In the genomic region with DNA sequence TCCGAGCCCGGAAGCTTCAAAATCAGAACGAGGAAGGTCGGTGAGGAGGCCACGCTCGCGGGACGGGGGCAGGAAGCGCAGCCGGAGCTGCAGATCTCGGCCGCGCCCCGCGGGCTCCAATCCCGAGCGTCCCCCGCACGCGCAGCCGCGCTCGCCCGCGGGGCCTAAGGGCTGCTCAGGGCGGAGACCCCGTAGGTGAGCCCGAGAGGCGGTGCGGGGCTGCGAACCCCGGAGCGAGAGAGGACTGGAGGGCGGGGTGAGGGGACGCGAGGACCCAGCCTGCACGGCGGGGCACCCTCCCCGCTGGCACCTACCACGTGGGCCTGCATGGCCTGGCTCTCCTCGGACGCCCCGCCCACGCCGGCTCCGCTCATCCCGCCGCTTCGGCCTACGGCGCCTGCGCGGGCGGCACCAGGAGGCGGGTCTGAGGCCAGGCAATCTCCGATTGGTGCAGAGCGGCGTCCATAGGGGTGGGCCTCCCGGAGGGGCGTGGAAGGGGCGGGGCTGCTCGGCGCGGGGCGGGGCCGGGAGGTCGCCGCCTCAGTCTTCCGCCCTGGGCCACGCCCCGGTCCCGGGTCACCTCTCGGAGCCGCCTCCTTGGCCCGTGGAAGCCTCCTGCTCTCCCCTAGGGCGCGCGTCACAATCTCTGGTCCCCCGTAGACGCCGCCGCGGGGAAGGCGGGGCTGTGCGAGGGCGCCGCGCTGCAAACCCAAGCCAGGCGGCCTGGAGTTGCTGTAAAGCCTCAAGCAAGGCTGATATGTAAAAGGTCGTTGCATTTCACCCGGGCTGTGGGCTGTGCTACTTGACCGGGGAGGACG, we compare ENCODE assay signal across 8 cellular contexts. TPM values are rescaled to one million over a fixed set of nuclear protein-coding genes. Genes with fewer than 3 reads are reported as not detected.
DNase-seq lines count a peak whose midpoint lies in the region; ATAC-seq, FAIRE-seq and TF ChIP-seq lines count a peak whose summit lies in the region.

No MANE protein-coding gene starts in this region.

- peaks cover 2% of the 10 kb centered on the region for H3K36me3 ChIP-seq in astrocyte (ENCODE audit: insufficient read depth, low read length)
- no peaks in the 10 kb centered on the region for H3K36me3 ChIP-seq in hepatocyte (replicated peaks; ENCODE audit: insufficient read depth, low read depth)

- no peaks in the 10 kb centered on the region for H4K20me1 ChIP-seq in astrocyte (ENCODE audit: insufficient read depth, low read length)
- no peaks in the 10 kb centered on the region for H4K20me1 ChIP-seq in hepatocyte (ENCODE audit: insufficient read depth, poor library complexity, severe bottlenecking)

- H3K36me3 Mint-ChIP-seq in T-helper 2 cell treated with Interferon-gamma antibody and Interleukin-4, amounts not matched to agents 5 μg/mL and 100 μg/mL, for 36 hours (ENCODE audit: low read depth) = peaks cover 12% of the 10 kb centered on the region
- peaks cover 4% of the 10 kb centered on the region for H3K36me3 Mint-ChIP-seq in astrocyte (ENCODE audit: low read depth, unreplicated experiment)

- peaks cover 3% of the 10 kb centered on the region for H3K9me3 Mint-ChIP-seq in T-helper 2 cell treated with Interferon-gamma antibody and Interleukin-4, amounts not matched to agents 5 μg/mL and 100 μg/mL, for 36 hours
- peaks cover 2% of the 10 kb centered on the region for H3K9me3 Mint-ChIP-seq in astrocyte (ENCODE audit: unreplicated experiment)

- H3K79me2 ChIP-seq in astrocyte (ENCODE audit: insufficient read depth, low read length) (peaks cover 5% of the 10 kb centered on the region), hepatocyte (no peaks in the 10 kb centered on the region)

- H3K4me1 Mint-ChIP-seq in T-helper 2 cell treated with Interferon-gamma antibody and Interleukin-4, amounts not matched to agents 5 μg/mL and 100 μg/mL, for 36 hours (ENCODE audit: low read depth) = peaks cover 26% of the 10 kb centered on the region
- peaks cover 17% of the 10 kb centered on the region for H3K4me1 Mint-ChIP-seq in astrocyte (ENCODE audit: low read depth, unreplicated experiment)

- H3K9ac ChIP-seq in astrocyte (ENCODE audit: low read length) = peak overlapping the region; percentile 80

- peak; percentile 90 for ATAC-seq in GM18498 (IDR thresholded peaks at IDR 0.05; ENCODE audit: unreplicated experiment)
- ATAC-seq in HG02885 (IDR thresholded peaks at IDR 0.05; ENCODE audit: poor library complexity, unreplicated experiment) = peak; percentile 91

- H3K4me1 ChIP-seq in astrocyte (ENCODE audit: insufficient read depth, low read length) (peaks cover 32% of the 10 kb centered on the region), hepatocyte (ENCODE audit: insufficient read depth) (peaks cover 9% of the 10 kb centered on the region)

- H3K4me3 Mint-ChIP-seq in T-helper 2 cell treated with Interferon-gamma antibody and Interleukin-4, amounts not matched to agents 5 μg/mL and 100 μg/mL, for 36 hours = peak overlapping the region; percentile 74
- H3K4me3 Mint-ChIP-seq in astrocyte (ENCODE audit: unreplicated experiment) = peak overlapping the region; percentile 78

- H3K4me3 ChIP-seq in astrocyte (ENCODE audit: insufficient read depth, low read depth, low read length) (peak overlapping the region; percentile 72), hepatocyte (peak overlapping the region; percentile 74)

- DNase-seq in NCI-H187 treated with DMSO at 0.1 percent for 48 hours (lab: John Stamatoyannopoulos, UW) (peak; percentile 79), astrocyte (ENCODE audit: low read depth) (peak; percentile 85), hepatocyte (ENCODE audit: low spot score) (peak; percentile 100), renal cortical epithelial cell (ENCODE audit: low read depth) (peak; percentile 85), NCI-H1694 (lab: John Stamatoyannopoulos, UW) (no peak)
- peak; percentile 98 for DNase-seq in T-helper 2 cell treated with Interferon-gamma antibody and Interleukin-4, amounts not matched to agents 5 μg/mL and 100 μg/mL, for 36 hours (ENCODE audit: low spot score)

- no peak for FAIRE-seq in astrocyte (lab: Jason Lieb, UNC)

- no peaks in the 10 kb centered on the region for H3K27me3 ChIP-seq in astrocyte (ENCODE audit: insufficient read depth, low read length)
- H3K27me3 ChIP-seq in hepatocyte = no peaks in the 10 kb centered on the region

- H2AFZ ChIP-seq in astrocyte (ENCODE audit: low read depth, low read length) (peak overlapping the region; percentile 91), hepatocyte (peak overlapping the region; percentile 74)

- peak overlapping the region; percentile 96 for H3K4me2 ChIP-seq in astrocyte (ENCODE audit: low read length)
- H3K4me2 ChIP-seq in hepatocyte = peak overlapping the region; percentile 88

- H3K27me3 Mint-ChIP-seq in T-helper 2 cell treated with Interferon-gamma antibody and Interleukin-4, amounts not matched to agents 5 μg/mL and 100 μg/mL, for 36 hours (ENCODE audit: low read depth) = no peaks in the 10 kb centered on the region
- H3K27me3 Mint-ChIP-seq in astrocyte (ENCODE audit: low read depth, unreplicated experiment) = peaks cover 6% of the 10 kb centered on the region

- H3K9me2 ChIP-seq in hepatocyte (replicated peaks; ENCODE audit: insufficient read depth) = no peaks in the 10 kb centered on the region

- H3K9me3 ChIP-seq in astrocyte (ENCODE audit: insufficient read depth, low read depth, low read length) = no peaks in the 10 kb centered on the region
- no peaks in the 10 kb centered on the region for H3K9me3 ChIP-seq in hepatocyte (ENCODE audit: low read depth)

- peak overlapping the region; percentile 88 for H3K27ac Mint-ChIP-seq in T-helper 2 cell treated with Interferon-gamma antibody and Interleukin-4, amounts not matched to agents 5 μg/mL and 100 μg/mL, for 36 hours
- no peak overlapping the region for H3K27ac Mint-ChIP-seq in astrocyte (ENCODE audit: unreplicated experiment)

- TF ChIP-seq CTCF in astrocyte (IDR thresholded peaks at IDR 0.05; ENCODE audit: insufficient read depth, low read depth, low read length) = no peak
- no peak for TF ChIP-seq CTCF in hepatocyte (IDR thresholded peaks at IDR 0.05; ENCODE audit: poor library complexity)

- under 1% methylated on average over 57 of the region's 93 CpGs for WGBS in hepatocyte (ENCODE audit: low lambda C conversion rate, missing lambda C conversion rate)

- H3K27ac ChIP-seq in astrocyte (ENCODE audit: low read depth, low read length) (peak overlapping the region; percentile 72), hepatocyte (peak overlapping the region; percentile 86)

RNA-seq across cellular contexts. Expression of gene METRNL, which starts 27.8 kb away (rescaled TPM):
- total RNA-seq in astrocyte (28.3 and 36.7 TPM in 2 replicates), hepatocyte (65.3 and 97.2 TPM in 2 replicates), renal cortical epithelial cell (14.2 and 88.6 TPM in 2 replicates)
- polyA plus RNA-seq in hepatocyte = 151 and 164 TPM in 2 replicates
